In the genomic region with DNA sequence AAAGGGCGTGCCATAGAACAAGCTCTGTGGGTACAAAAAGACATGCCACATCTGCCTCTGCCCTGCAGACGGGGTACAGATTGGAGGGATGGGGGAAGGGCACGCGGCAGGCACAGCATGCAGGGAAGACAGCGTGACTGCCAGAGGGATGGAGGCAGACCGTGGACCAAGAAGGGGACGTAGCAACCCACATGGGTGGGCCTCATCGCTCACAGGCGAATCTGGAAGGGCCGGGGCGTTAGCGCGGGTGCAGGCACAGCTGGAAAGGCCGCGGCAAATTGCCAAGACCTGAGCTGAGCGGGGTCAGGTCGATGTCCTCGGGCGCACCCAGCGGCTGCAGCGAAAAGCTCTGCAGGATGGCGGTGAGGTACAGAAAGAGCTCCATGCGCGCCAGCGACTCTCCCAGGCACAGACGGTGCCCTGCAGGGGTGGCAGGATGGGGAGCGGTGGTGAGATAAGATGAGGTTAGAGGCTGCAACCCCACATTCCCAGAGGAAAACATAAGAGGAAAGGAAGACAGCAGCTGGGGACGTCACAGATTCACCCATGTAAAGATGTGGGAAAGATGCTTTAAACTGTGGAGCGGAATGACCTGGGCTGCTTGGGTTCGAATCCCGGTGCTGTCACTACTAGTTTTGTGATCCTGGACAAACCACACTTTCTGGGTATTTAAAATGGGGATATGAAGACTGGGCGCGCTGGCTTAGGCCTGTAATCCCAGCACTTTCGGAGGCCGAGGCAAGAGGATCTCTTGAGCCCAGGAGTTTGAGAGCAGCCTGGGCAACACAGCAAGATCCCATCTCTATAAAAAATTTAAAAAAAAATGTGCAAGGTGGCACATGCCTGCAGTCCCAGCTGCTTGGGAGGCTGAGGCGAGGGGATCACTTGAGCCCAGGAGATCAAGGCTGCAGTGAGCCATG, we compare ENCODE assay signal across 8 cellular contexts. TPM values are rescaled to one million over a fixed set of nuclear protein-coding genes. Genes with fewer than 3 reads are reported as not detected.
DNase-seq lines count a peak whose midpoint lies in the region; ATAC-seq, FAIRE-seq and TF ChIP-seq lines count a peak whose summit lies in the region.
"Not testable (repeated sequence)": the region's sequence is repeated elsewhere in the genome, so short reads cannot be mapped to it uniquely, and the experiment has no call there.

No MANE protein-coding gene starts in this region.

- H3K36me3 ChIP-seq in effector memory CD4-positive, alpha-beta T cell (ENCODE audit: control insufficient read depth, insufficient read depth, low read length); lower lobe of right lung; small intestine (ENCODE audit: control insufficient read depth in 2 of 2, insufficient read depth in 2 of 2, low read length in 2 of 2); vagina: not testable (repeated sequence)

- H3K4me1 ChIP-seq in effector memory CD4-positive, alpha-beta T cell (ENCODE audit: control insufficient read depth, insufficient read depth, low read length, poor library complexity, severe bottlenecking); small intestine (ENCODE audit: control insufficient read depth in 2 of 2, insufficient read depth in 1 of 2, low read depth in 1 of 2, low read length in 1 of 2): not testable (repeated sequence)
- H3K4me1 ChIP-seq in lower lobe of right lung (peaks cover 38% of the 10 kb centered on the region), vagina (peaks cover 28% of the 10 kb centered on the region)

- H3K9me3 ChIP-seq in effector memory CD4-positive, alpha-beta T cell (ENCODE audit: control insufficient read depth, low read length); lower lobe of right lung; small intestine (ENCODE audit: control insufficient read depth, low read depth); vagina: not testable (repeated sequence)

- not testable (repeated sequence) for FAIRE-seq in small intestine (lab: Jason Lieb, UNC)

- intact Hi-C loops in lower lobe of right lung (cut with DNase I); vagina (cut with DNase I): not testable (repeated sequence)

- H3K27ac ChIP-seq in effector memory CD4-positive, alpha-beta T cell (ENCODE audit: insufficient read depth, low read length, poor library complexity, severe bottlenecking) = peak overlapping the region; percentile 59
- H3K27ac ChIP-seq in lower lobe of right lung (peak overlapping the region; percentile 34), vagina (peak overlapping the region; percentile 69)
- not testable (repeated sequence) for H3K27ac ChIP-seq in small intestine (ENCODE audit: low read depth in 1 of 2, low read length in 1 of 2)

- DNase-seq in LHCN-M2 (ENCODE audit: low read depth) = peak; percentile 44
- peak; percentile 54 for DNase-seq in SK-N-DZ (ENCODE audit: low spot score)
- peak; percentile 51 to 68 for DNase-seq in activated T-helper 1 cell treated with anti-CD3 and anti-CD28 coated beads, Interleukin-2, amount 50 U/mL, for 16 hours (ENCODE audit: low read depth in 1 of 2, low spot score in 1 of 2)
- peak; percentile 65 to 69 (median 67) for DNase-seq in effector memory CD4-positive, alpha-beta T cell
- DNase-seq in lower lobe of right lung = peak; percentile 87
- DNase-seq in small intestine = peak; percentile 59
- peak in 1 of 2 donors; percentile 49 for DNase-seq in vagina (ENCODE audit: extremely low spot score in 2 of 2)

- peak; percentile 52 for TF ChIP-seq CTCF in GM12874 (IDR thresholded peaks at IDR 0.05; ENCODE audit: insufficient read depth, low read depth, low read length)
- peak; percentile 45 for TF ChIP-seq CTCF in lower lobe of right lung (IDR thresholded peaks at IDR 0.05)
- peak in 1 of 3 experiments; percentile 20 for TF ChIP-seq CTCF in vagina (IDR thresholded peaks at IDR 0.05)

- ATAC-seq in lower lobe of right lung = peak; percentile 86 to 91

- WGBS in small intestine, 3 donors = 21 to 36% (median 34%) methylated on average over 18 to 36 of the region's 36 CpGs

- peak overlapping the region; percentile 44 for H3K4me3 ChIP-seq in effector memory CD4-positive, alpha-beta T cell (ENCODE audit: insufficient read depth, low read depth, low read length, poor library complexity, severe bottlenecking)
- H3K4me3 ChIP-seq in lower lobe of right lung = peak overlapping the region; percentile 46
- H3K4me3 ChIP-seq in small intestine (ENCODE audit: low read depth in 1 of 2, low read length in 2 of 2) = not testable (repeated sequence)
- peak overlapping the region in 1 of 2 donors; percentile 15 for H3K4me3 ChIP-seq in vagina

- TF ChIP-seq POLR2A in vagina (IDR thresholded peaks at IDR 0.05) = not testable (repeated sequence)

- H3K27me3 ChIP-seq in effector memory CD4-positive, alpha-beta T cell (replicated peaks; ENCODE audit: control insufficient read depth, insufficient read depth, low read length, poor library complexity, severe bottlenecking); lower lobe of right lung (ENCODE audit: low read depth); small intestine (ENCODE audit: control insufficient read depth in 2 of 2, insufficient read depth in 2 of 2, low read length in 2 of 2); vagina: not testable (repeated sequence)

RNA-seq across cellular contexts. Expression of gene EGLN2, which starts 19.7 kb away (rescaled TPM):
- 99.8 and 101 TPM in 2 replicates for total RNA-seq in LHCN-M2 (2014; rRNA removed)
- 80.6 TPM for polyA plus RNA-seq in LHCN-M2 (2012)
- 60.7 and 81.0 TPM in 2 replicates for polyA plus RNA-seq in SK-N-DZ (2014; cell fraction: cytosol; rRNA removed)
- polyA plus RNA-seq in SK-N-DZ (2014; cell fraction: nucleus; rRNA removed) = 85.8 and 106 TPM in 2 replicates
- 188 TPM for total RNA-seq in lower lobe of right lung
- polyA plus RNA-seq in small intestine = 100 to 1,000 TPM in 1 of 3 donors, 10 to 100 TPM in 2; 68.9 to 103 (median 93.8) TPM
- total RNA-seq in vagina = 76.9 TPM

RNA-seq across cellular contexts. Expression of gene CYP2A6, which starts 31.5 kb away (rescaled TPM):
- total RNA-seq in LHCN-M2 (2014; rRNA removed) (not detected in 2 replicates), lower lobe of right lung (2.0 TPM), vagina (2.0 TPM)
- not detected for polyA plus RNA-seq in LHCN-M2 (2012)
- polyA plus RNA-seq in SK-N-DZ (2014; cell fraction: cytosol; rRNA removed) = not detected in 2 replicates
- polyA plus RNA-seq in SK-N-DZ (2014; cell fraction: nucleus; rRNA removed) = not detected in 2 replicates
- under 1 TPM in 1 of 3 donors, not detected in 2; 0.04 TPM for polyA plus RNA-seq in small intestine

RNA-seq across cellular contexts. Expression of gene RAB4B, which starts 40.7 kb away (rescaled TPM):
- total RNA-seq in LHCN-M2 (2014; rRNA removed) (19.7 and 28.6 TPM in 2 replicates), lower lobe of right lung (48.5 TPM), vagina (22.3 TPM)
- polyA plus RNA-seq in LHCN-M2 (2012) = 30.3 TPM
- 12.7 and 14.5 TPM in 2 replicates for polyA plus RNA-seq in SK-N-DZ (2014; cell fraction: cytosol; rRNA removed)
- 11.5 and 12.8 TPM in 2 replicates for polyA plus RNA-seq in SK-N-DZ (2014; cell fraction: nucleus; rRNA removed)
- polyA plus RNA-seq in small intestine = 10 to 100 TPM; 41.9 to 48.1 (median 44.3) TPM

RNA-seq across cellular contexts. Expression of gene MIA, which starts 43.4 kb away (rescaled TPM):
- total RNA-seq in LHCN-M2 (2014; rRNA removed) = not detected in 2 replicates
- not detected for polyA plus RNA-seq in LHCN-M2 (2012)
- not detected in 2 replicates for polyA plus RNA-seq in SK-N-DZ (2014; cell fraction: cytosol; rRNA removed)
- 3.9 TPM in 1 of 2 replicates, not detected in the other for polyA plus RNA-seq in SK-N-DZ (2014; cell fraction: nucleus; rRNA removed)
- 1.7 TPM for total RNA-seq in lower lobe of right lung
- polyA plus RNA-seq in small intestine = 1 to 10 TPM in 2 of 3 donors, not detected in 1; 3.2 to 4.3 TPM
- 11.0 TPM for total RNA-seq in vagina
